ENCODE assay signal across 8 cellular contexts in the genomic region with DNA sequence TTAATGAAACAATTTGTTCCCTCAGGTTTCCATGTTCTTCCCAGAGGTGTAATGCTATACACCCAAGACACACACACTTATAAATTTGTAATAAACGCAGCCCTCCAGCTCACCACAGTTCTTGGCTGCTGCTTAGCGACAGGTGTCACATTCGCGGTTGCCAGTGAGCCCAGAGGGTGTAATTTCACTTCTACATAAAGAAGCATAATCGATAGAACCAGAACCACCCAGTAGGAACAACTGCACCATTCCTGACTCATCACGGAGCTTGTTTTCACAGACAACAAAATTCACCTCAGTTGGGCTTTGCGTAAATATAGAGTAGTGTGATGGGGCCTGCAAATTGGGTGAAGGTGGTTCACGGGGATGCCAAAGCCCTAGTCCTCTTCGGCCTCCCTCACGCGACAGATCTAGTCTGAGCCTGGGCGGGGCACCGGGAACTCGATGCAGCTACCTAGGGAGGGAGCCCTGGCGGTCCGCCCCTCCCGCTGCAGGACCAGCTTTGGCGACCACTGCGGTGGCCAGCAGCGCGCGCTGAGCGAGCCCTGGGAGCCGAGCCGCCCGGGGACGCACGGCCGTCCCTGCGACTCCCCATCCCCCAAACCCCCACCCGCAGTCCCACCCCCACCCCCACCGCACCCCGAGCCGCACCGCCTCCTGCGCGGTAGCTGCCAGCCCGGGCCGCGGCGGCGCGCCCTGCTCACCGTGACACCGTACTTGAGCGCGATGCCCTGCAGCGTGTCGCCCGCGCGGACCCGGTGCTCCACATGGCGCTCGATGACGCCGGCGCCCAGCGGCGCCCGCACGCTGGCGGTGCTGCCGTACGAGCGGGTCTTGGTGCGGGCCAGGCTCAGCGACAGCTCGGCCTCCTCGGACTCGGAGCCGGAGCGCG. TPM values are rescaled to one million over a fixed set of nuclear protein-coding genes. Genes with fewer than 3 reads are reported as not detected.
DNase-seq lines count a peak whose midpoint lies in the region; ATAC-seq and TF ChIP-seq lines count a peak whose summit lies in the region.

No MANE protein-coding gene starts in this region.

- no peaks in the 10 kb centered on the region for H3K36me3 Mint-ChIP-seq in naive thymus-derived CD8-positive, alpha-beta T cell

- H3K4me1 Mint-ChIP-seq in naive thymus-derived CD8-positive, alpha-beta T cell, result peaks cover 30 to 62% (median 61%) of the 10 kb centered on the region in 4 donors

- H3K27ac ChIP-seq in thymus (ENCODE audit: low read depth), result peak overlapping the region; percentile 94

- no peak for TF ChIP-seq CTCF in epithelial cell of proximal tubule (conservative IDR thresholded peaks at IDR 0.05; ENCODE audit: low read depth, low read length)

- ATAC-seq in HG02798 (IDR thresholded peaks at IDR 0.05; ENCODE audit: poor library complexity, unreplicated experiment), result peak; percentile 39
- ATAC-seq in naive thymus-derived CD8-positive, alpha-beta T cell, result peak; percentile 66 to 70

- POLR2A ChIA-PET in naive thymus-derived CD8-positive, alpha-beta T cell (lab: Charles Lee), result interaction anchor here (0.9 to 5.4 kb wide), 16 partner anchors 8 to 1383 kb away, joined by 3 to 68 read pairs (median 6); partner anchors contain the start of genes DMXL2, LEO1 and TMOD2

- peaks cover 30% of the 10 kb centered on the region for H3K4me1 ChIP-seq in thymus (ENCODE audit: control insufficient read depth, insufficient read depth, low read length)

- H3K27ac Mint-ChIP-seq in naive thymus-derived CD8-positive, alpha-beta T cell, result peak overlapping the region; percentile 92 to 99 (median 96)

- peak overlapping the region; percentile 83 to 97 (median 90) for H3K4me3 Mint-ChIP-seq in naive thymus-derived CD8-positive, alpha-beta T cell

- under 1% methylated on average over 74 of the region's 74 CpGs for WGBS in thymus

- H3K36me3 ChIP-seq in thymus (ENCODE audit: control insufficient read depth, insufficient read depth), result no peaks in the 10 kb centered on the region

- H3K4me3 ChIP-seq in epithelial cell of proximal tubule (ENCODE audit: low read depth, low read length) (peak overlapping the region; percentile 56), thymus (ENCODE audit: low read length) (peak overlapping the region; percentile 89)

- DNase-seq in NCI-H748 (lab: John Stamatoyannopoulos, UW; ENCODE audit: unreplicated experiment), result peak; percentile 71
- no peak for DNase-seq in NCI-H748 treated with DMSO at 0.1 percent for 48 hours (lab: John Stamatoyannopoulos, UW)
- peak; percentile 55 to 71 for DNase-seq in NCI-H524 (lab: John Stamatoyannopoulos, UW)
- peak; percentile 39 for DNase-seq in activated T-cell treated with anti-CD3 and anti-CD28 coated beads for 4 hours
- no peak for DNase-seq in epithelial cell of proximal tubule (ENCODE audit: low read depth)
- DNase-seq in naive thymus-derived CD8-positive, alpha-beta T cell, result peak; percentile 39 to 75 (median 52)

- H3K27me3 Mint-ChIP-seq in naive thymus-derived CD8-positive, alpha-beta T cell, result no peaks in the 10 kb centered on the region

- no peaks in the 10 kb centered on the region for H3K27me3 ChIP-seq in thymus (ENCODE audit: control insufficient read depth, insufficient read depth)

- no peaks in the 10 kb centered on the region for H3K9me3 Mint-ChIP-seq in naive thymus-derived CD8-positive, alpha-beta T cell

- H3K9me3 ChIP-seq in thymus (ENCODE audit: control insufficient read depth), result no peaks in the 10 kb centered on the region

RNA-seq across cellular contexts. Expression of gene LYSMD2, which starts 0.6 kb away (rescaled TPM):
- total RNA-seq in epithelial cell of proximal tubule, result 1.7 and 8.0 TPM in 2 replicates
- 10 to 100 TPM; 28.0 to 28.9 TPM for total RNA-seq in naive thymus-derived CD8-positive, alpha-beta T cell
- 10 to 100 TPM; 29.6 to 53.7 (median 35.8) TPM for polyA plus RNA-seq in naive thymus-derived CD8-positive, alpha-beta T cell
- polyA plus RNA-seq in thymus, result 30.1 TPM

RNA-seq across cellular contexts. Expression of gene TMOD2, which starts 14.5 kb away (rescaled TPM):
- total RNA-seq in epithelial cell of proximal tubule, result 1.5 and 1.6 TPM in 2 replicates
- 10 to 100 TPM; 19.9 to 21.0 TPM for total RNA-seq in naive thymus-derived CD8-positive, alpha-beta T cell
- polyA plus RNA-seq in naive thymus-derived CD8-positive, alpha-beta T cell, result 1 to 10 TPM; 2.9 to 4.4 (median 3.5) TPM
- polyA plus RNA-seq in thymus, result 4.8 TPM

RNA-seq across cellular contexts. Expression of gene SCG3, which starts 55.6 kb away (rescaled TPM):
- total RNA-seq in epithelial cell of proximal tubule, result not detected in 2 replicates
- total RNA-seq in naive thymus-derived CD8-positive, alpha-beta T cell, result not detected
- polyA plus RNA-seq in naive thymus-derived CD8-positive, alpha-beta T cell, result not detected
- polyA plus RNA-seq in thymus, result 0.59 TPM

Comparison
In these comparisons a context has a peak if more than half of its experiments do, and no peak if none do; other contexts are left out.
1. DNase-seq: peak in NCI-H748 (single experiment), NCI-H524 (2 of 2), activated T-cell treated with anti-CD3 and anti-CD28 coated beads for 4 hours (single experiment) and naive thymus-derived CD8-positive, alpha-beta T cell (10 of 10); none in NCI-H748 treated with DMSO at 0.1 percent for 48 hours (single experiment) and epithelial cell of proximal tubule (single experiment).